Comparison of ENCODE assay signal across 9 cellular contexts in the genomic region with DNA sequence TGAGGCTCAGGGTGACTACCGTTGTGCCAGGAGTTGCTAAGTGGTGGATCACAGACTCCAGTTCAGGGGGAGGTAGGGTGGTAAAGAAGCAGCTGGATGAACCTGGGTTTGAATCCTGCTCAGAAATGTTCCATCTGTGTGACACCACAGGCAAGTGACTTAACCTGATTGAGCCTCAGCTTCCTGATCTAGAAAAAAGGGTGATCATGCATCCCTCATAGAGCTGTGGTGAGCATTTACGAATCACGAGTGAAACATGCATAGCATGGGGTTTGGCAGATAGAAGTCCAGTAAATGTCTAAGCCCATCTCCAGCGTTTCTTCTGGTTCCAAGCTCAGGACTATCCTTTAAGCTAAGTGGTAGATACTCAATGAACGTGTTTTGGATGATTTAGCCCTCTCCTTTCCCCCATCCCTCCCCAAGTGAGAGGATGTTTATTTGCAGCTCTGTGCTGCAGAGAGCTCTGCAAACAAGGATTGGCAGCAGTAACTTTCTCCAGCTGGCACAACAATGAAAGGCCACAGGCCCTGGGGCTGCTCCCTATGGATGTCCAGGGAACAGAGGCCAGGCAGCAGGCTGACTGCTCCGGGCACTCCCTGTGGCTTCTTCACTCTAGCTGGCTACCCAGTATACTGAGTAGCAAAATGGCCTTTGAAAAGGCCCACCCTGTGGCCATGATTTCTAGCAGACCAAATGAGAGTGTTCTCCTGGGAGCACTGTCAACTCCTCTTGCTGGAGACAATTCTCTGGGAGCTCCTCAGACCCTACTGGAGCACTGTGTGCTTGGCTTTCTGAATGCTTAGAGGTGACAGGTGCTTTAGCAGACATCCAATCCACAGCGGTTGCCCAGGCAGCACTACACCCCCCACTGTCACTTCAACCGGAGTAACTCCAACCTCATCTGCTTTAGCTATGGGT. TPM values are rescaled to one million over a fixed set of nuclear protein-coding genes. Genes with fewer than 3 reads are reported as not detected.
DNase-seq lines count a peak whose midpoint lies in the region; ATAC-seq and TF ChIP-seq lines count a peak whose summit lies in the region.
"Had no signal": no experiment of that assay in that cellular context is flagged by ENCODE, and none has a peak within 500 bp of the region (broad histone marks: within the 10 kb centered on the region; RNA-seq: fewer than 3 reads in every experiment).

No MANE protein-coding gene starts in this region.

- no peaks in the 10 kb centered on the region for H3K36me3 Mint-ChIP-seq in T-helper 1 cell treated with Interleukin-12 subunit alpha and Interleukin-12 subunit beta and Interleukin-4 antibody, amounts not matched to agents 30 μg/mL and 1 μg/mL, for 36 hours (ENCODE audit: low read depth)
- H3K36me3 Mint-ChIP-seq in effector memory CD8-positive, alpha-beta T cell (ENCODE audit: insufficient read depth): no peaks in the 10 kb centered on the region

- no peaks in the 10 kb centered on the region for H3K27me3 Mint-ChIP-seq in T-helper 1 cell treated with Interleukin-12 subunit alpha and Interleukin-12 subunit beta and Interleukin-4 antibody, amounts not matched to agents 30 μg/mL and 1 μg/mL, for 36 hours (ENCODE audit: low read depth)
- peaks cover 0 to 8% of the 10 kb centered on the region in 2 donors for H3K27me3 Mint-ChIP-seq in effector memory CD8-positive, alpha-beta T cell

- H3K9me3 ChIP-seq in gastrocnemius medialis: no peaks in the 10 kb centered on the region

- peaks cover 10 to 18% of the 10 kb centered on the region in 2 donors for H3K4me1 ChIP-seq in gastrocnemius medialis

- H3K27me3 ChIP-seq in gastrocnemius medialis: peaks cover 0 to 5% (median 0%) of the 10 kb centered on the region in 3 donors

- no peaks in the 10 kb centered on the region for H3K36me3 ChIP-seq in gastrocnemius medialis

- no peak for TF ChIP-seq CTCF in gastrocnemius medialis (IDR thresholded peaks at IDR 0.05 in 4 of 5, conservative IDR thresholded peaks at IDR 0.05 in 1 of 5)

- intact Hi-C loops in gastrocnemius medialis (cut with DNase I; ENCODE audit: low total_unique reads): no loop called here

- peaks cover 19% of the 10 kb centered on the region for H3K4me1 Mint-ChIP-seq in T-helper 1 cell treated with Interleukin-12 subunit alpha and Interleukin-12 subunit beta and Interleukin-4 antibody, amounts not matched to agents 30 μg/mL and 1 μg/mL, for 36 hours (ENCODE audit: low read depth)
- H3K4me1 Mint-ChIP-seq in effector memory CD8-positive, alpha-beta T cell (ENCODE audit: low read depth in 2 of 2): peaks cover 4 to 5% of the 10 kb centered on the region in 2 donors

- ATAC-seq in effector memory CD8-positive, alpha-beta T cell (replicated peaks): no peak
- ATAC-seq in gastrocnemius medialis (no peak), GM19395 (IDR thresholded peaks at IDR 0.05; ENCODE audit: unreplicated experiment) (no peak), HG02759 (IDR thresholded peaks at IDR 0.05; ENCODE audit: unreplicated experiment) (no peak)

- in situ Hi-C loops in gastrocnemius medialis (cut with MboI; ENCODE audit: low sequenced_read_pairs in 4 of 4): loop anchor here in 1 of 4 donors (25.0 kb wide), 1 partner anchor 91 kb away; no protein-coding TSS in a partner anchor

- H3K4me3 ChIP-seq in gastrocnemius medialis: no peak overlapping the region

- H3K27ac ChIP-seq in gastrocnemius medialis: peak overlapping the region in 3 of 4 donors; percentile 42 to 64 (median 48)

- no peak for TF ChIP-seq POLR2A in gastrocnemius medialis (IDR thresholded peaks at IDR 0.05)

- H3K27ac Mint-ChIP-seq in T-helper 1 cell treated with Interleukin-12 subunit alpha and Interleukin-12 subunit beta and Interleukin-4 antibody, amounts not matched to agents 30 μg/mL and 1 μg/mL, for 36 hours: peak overlapping the region; percentile 79
- peak overlapping the region; percentile 15 to 18 for H3K27ac Mint-ChIP-seq in effector memory CD8-positive, alpha-beta T cell

- no peaks in the 10 kb centered on the region for H3K9me3 Mint-ChIP-seq in T-helper 1 cell treated with Interleukin-12 subunit alpha and Interleukin-12 subunit beta and Interleukin-4 antibody, amounts not matched to agents 30 μg/mL and 1 μg/mL, for 36 hours
- no peaks in the 10 kb centered on the region for H3K9me3 Mint-ChIP-seq in effector memory CD8-positive, alpha-beta T cell

- DNase-seq in T-helper 1 cell: no peak
- DNase-seq in NCI-H345 treated with DMSO at 0.1 percent for 48 hours (lab: John Stamatoyannopoulos, UW; ENCODE audit: unreplicated experiment): peak; percentile 81
- DNase-seq in effector memory CD8-positive, alpha-beta T cell: no peak
- DNase-seq in gastrocnemius medialis: no peak
- no peak for DNase-seq in stimulated activated CD4-positive, alpha-beta T cell treated with anti-CD3 and anti-CD28 coated beads, Interleukin-4, amount 100 ng/mL, for 24 hours
- DNase-seq: NCI-H526 treated with DMSO at 0.1 percent for 48 hours had no signal

- no peak overlapping the region for H3K4me3 Mint-ChIP-seq in T-helper 1 cell treated with Interleukin-12 subunit alpha and Interleukin-12 subunit beta and Interleukin-4 antibody, amounts not matched to agents 30 μg/mL and 1 μg/mL, for 36 hours
- no peak overlapping the region for H3K4me3 Mint-ChIP-seq in effector memory CD8-positive, alpha-beta T cell

RNA-seq across cellular contexts. Expression of a gene that starts 21.3 kb away (rescaled TPM):
- total RNA-seq in gastrocnemius medialis: 1 to 10 TPM; 6.1 to 9.2 (median 7.2) TPM
